In the genomic region with DNA sequence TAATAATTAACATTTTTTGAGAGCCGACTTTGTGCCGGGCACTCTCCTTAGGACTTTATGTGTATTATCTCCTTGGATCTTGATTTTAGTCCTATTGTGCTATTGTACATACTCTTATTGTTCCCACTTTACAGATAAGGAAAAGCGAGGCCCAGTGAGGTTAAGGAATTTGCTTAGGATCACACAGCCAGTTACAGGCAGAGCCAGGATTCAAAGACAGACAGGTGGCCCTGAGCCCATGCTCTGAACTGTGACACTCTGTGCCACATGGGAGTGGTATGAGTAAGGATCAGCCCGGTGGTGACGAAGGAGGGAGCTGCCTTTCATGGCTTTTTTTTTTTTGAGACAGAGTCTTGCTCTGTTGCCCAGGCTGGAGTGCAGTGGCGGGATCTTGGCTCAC, we compare ENCODE assay signal across 16 cellular contexts. TPM values are rescaled to one million over a fixed set of nuclear protein-coding genes. Genes with fewer than 3 reads are reported as not detected.
DNase-seq lines count a peak whose midpoint lies in the region; ATAC-seq, FAIRE-seq and TF ChIP-seq lines count a peak whose summit lies in the region.
"Had no signal": no experiment of that assay in that cellular context is flagged by ENCODE, and none has a peak within 500 bp of the region (broad histone marks: within the 10 kb centered on the region; RNA-seq: fewer than 3 reads in every experiment).

No MANE protein-coding gene starts in this region.

- peaks cover 13% of the 10 kb centered on the region for H3K4me1 ChIP-seq in A549
- peaks cover 30% of the 10 kb centered on the region for H3K4me1 ChIP-seq in OCI-LY3 (ENCODE audit: low read length)
- peaks cover 0 to 5% of the 10 kb centered on the region in 2 donors for H3K4me1 ChIP-seq in small intestine (ENCODE audit: control insufficient read depth in 2 of 2, insufficient read depth in 1 of 2, low read depth in 1 of 2, low read length in 1 of 2)
- H3K4me1 ChIP-seq in MM.1S (ENCODE audit: low read length): peaks cover 13% of the 10 kb centered on the region

- H3K9me2 ChIP-seq in MM.1S (replicated peaks; ENCODE audit: insufficient read depth, low read length): no peaks in the 10 kb centered on the region

- TF ChIP-seq EP300 in A549 (IDR thresholded peaks at IDR 0.05): no peak

- H3K9me3 ChIP-seq in A549 (no peaks in the 10 kb centered on the region), OCI-LY3 (ENCODE audit: insufficient read depth, low read length) (no peaks in the 10 kb centered on the region), small intestine (ENCODE audit: control insufficient read depth, low read depth) (no peaks in the 10 kb centered on the region), MM.1S (replicated peaks; ENCODE audit: insufficient read depth, low read length) (no peaks in the 10 kb centered on the region)

- no peak for TF ChIP-seq CTCF in A549 (IDR thresholded peaks at IDR 0.05)
- TF ChIP-seq CTCF in OCI-LY3 (IDR thresholded peaks at IDR 0.05; ENCODE audit: low read depth, low read length): no peak
- TF ChIP-seq CTCF in GM20000 (IDR thresholded peaks at IDR 0.05; ENCODE audit: extremely low read depth, missing control alignments): no peak
- TF ChIP-seq CTCF in MM.1S (IDR thresholded peaks at IDR 0.05; ENCODE audit: low read length): no peak

- WGBS in A549 (ENCODE audit: missing lambda C conversion rate): 85% methylated on average over 6 of the region's 6 CpGs
- WGBS in small intestine, 3 donors: 47 to 74% (median 66%) methylated on average over 5 to 6 of the region's 6 CpGs

- H3K36me3 ChIP-seq in OCI-LY3 (replicated peaks; ENCODE audit: low read depth, low read length) (no peaks in the 10 kb centered on the region), small intestine (ENCODE audit: control insufficient read depth in 2 of 2, insufficient read depth in 2 of 2, low read length in 2 of 2) (no peaks in the 10 kb centered on the region), MM.1S (replicated peaks; ENCODE audit: insufficient read depth, low read length) (no peaks in the 10 kb centered on the region)

- no peak overlapping the region for H3K9ac ChIP-seq in OCI-LY3 (ENCODE audit: low read length)
- H3K9ac ChIP-seq in MM.1S (ENCODE audit: low read length): no peak overlapping the region
- H3K9ac ChIP-seq: BLaER1 treated with 17β-estradiol and CSF1 and Interleukin-3, amounts not matched to agents 10 nM and 100 nM had no signal

- no peaks in the 10 kb centered on the region for H3K79me2 ChIP-seq in OCI-LY3 (ENCODE audit: low read length)
- H3K79me2 ChIP-seq in MM.1S (ENCODE audit: low read length): no peaks in the 10 kb centered on the region

- peaks cover 4% of the 10 kb centered on the region; the same call in 1 of the 2 replicates for H3F3A ChIP-seq in MM.1S (ENCODE audit: insufficient read depth, low read length)

- DNase-seq in A549 (ENCODE audit: low read depth in 1 of 2, low spot score in 1 of 2): no peak
- DNase-seq in epithelial cell of prostate (ENCODE audit: low read depth, low spot score): no peak
- DNase-seq in small intestine: peak; percentile 46
- no peak for DNase-seq in GM20000 (ENCODE audit: low spot score)
- DNase-seq in mesenteric fat pad (ENCODE audit: low spot score): no peak
- DNase-seq in MM.1S: no peak
- DNase-seq in foreskin melanocyte: no peak
- DNase-seq: KG1, NCI-H1930, NCI-H226, NCI-H524, SIG-M5 had no signal

- H3K27me3 ChIP-seq in OCI-LY3 (ENCODE audit: low read depth, low read length): no peaks in the 10 kb centered on the region
- H3K27me3 ChIP-seq in small intestine (ENCODE audit: control insufficient read depth in 2 of 2, insufficient read depth in 2 of 2, low read length in 2 of 2): no peaks in the 10 kb centered on the region
- H3K27me3 ChIP-seq in MM.1S (replicated peaks; ENCODE audit: insufficient read depth, low read length): no peaks in the 10 kb centered on the region
- H3K27me3 ChIP-seq: BLaER1 treated with 17β-estradiol and CSF1 and Interleukin-3, amounts not matched to agents 10 nM and 100 nM had no signal

- H3K27ac ChIP-seq in A549 (no peak overlapping the region), OCI-LY3 (ENCODE audit: low read length) (no peak overlapping the region), epithelial cell of prostate (peak overlapping the region; percentile 49), small intestine (ENCODE audit: low read depth in 1 of 2, low read length in 1 of 2) (peak overlapping the region in 1 of 2 donors; percentile 66), MM.1S (ENCODE audit: low read length) (no peak overlapping the region)

- H3K4me2 ChIP-seq in A549: no peak overlapping the region
- H3K4me2 ChIP-seq in OCI-LY3 (ENCODE audit: low read length): peak overlapping the region; percentile 9
- H3K4me2 ChIP-seq in MM.1S (ENCODE audit: low read depth, low read length): no peak overlapping the region
- H3K4me2 ChIP-seq: GM23338 had no signal

- TF ChIP-seq RAD21 in A549 (conservative IDR thresholded peaks at IDR 0.05 in 1 of 2, IDR thresholded peaks at IDR 0.05 in 1 of 2): no peak

- POLR2A ChIA-PET in A549 (lab: Yijun Ruan, JAX): no interaction called here

- FAIRE-seq in A549 (lab: Jason Lieb, UNC) (no peak), small intestine (lab: Jason Lieb, UNC) (no peak)

- H2AFZ ChIP-seq in OCI-LY3 (ENCODE audit: low read depth, low read length) (no peak overlapping the region), MM.1S (ENCODE audit: low read length) (no peak overlapping the region)

- CTCF ChIA-PET in A549 (lab: Yijun Ruan, JAX): interaction anchor here (1.0 kb wide), 1 partner anchor 179 kb away, joined by 3 read pairs; no protein-coding TSS in a partner anchor

- no peak for TF ChIP-seq POLR2A in A549 (IDR thresholded peaks at IDR 0.05; ENCODE audit: low read length)

- H3K4me3 ChIP-seq in A549 (no peak overlapping the region), OCI-LY3 (ENCODE audit: low read length) (no peak overlapping the region), small intestine (ENCODE audit: low read depth in 1 of 2, low read length in 2 of 2) (no peak overlapping the region), MM.1S (ENCODE audit: low read length) (no peak overlapping the region)
- H3K4me3 ChIP-seq: BLaER1 treated with 17β-estradiol and CSF1 and Interleukin-3, amounts not matched to agents 10 nM and 100 nM; GM23338 had no signal

- ATAC-seq in A549: no peak
- ATAC-seq: GM23338, SK-N-SH treated with all-trans-retinoic acid at 6 μM for 48 hours had no signal

- H4K20me1 ChIP-seq in OCI-LY3 (ENCODE audit: insufficient read depth, low read length) (no peaks in the 10 kb centered on the region), MM.1S (ENCODE audit: insufficient read depth, low read length) (no peaks in the 10 kb centered on the region)
- H4K20me1 ChIP-seq: BLaER1 treated with 17β-estradiol and CSF1 and Interleukin-3, amounts not matched to agents 10 nM and 100 nM had no signal

TF ChIP-seq in A549, 52 proteins besides CTCF, POLR2A, EP300 and RAD21:
- TF ChIP-seq BHLHE40 (IDR thresholded peaks at IDR 0.05; ENCODE audit: low read depth, low read length): no peak
- TF ChIP-seq KDM1A (IDR thresholded peaks at IDR 0.05; ENCODE audit: low read depth): peak; percentile 48; the same call in 1 of the 2 replicates
- TF ChIP-seq GATA3 (IDR thresholded peaks at IDR 0.05; ENCODE audit: borderline replicate concordance): no peak
- TF ChIP-seq, protein P1, sequence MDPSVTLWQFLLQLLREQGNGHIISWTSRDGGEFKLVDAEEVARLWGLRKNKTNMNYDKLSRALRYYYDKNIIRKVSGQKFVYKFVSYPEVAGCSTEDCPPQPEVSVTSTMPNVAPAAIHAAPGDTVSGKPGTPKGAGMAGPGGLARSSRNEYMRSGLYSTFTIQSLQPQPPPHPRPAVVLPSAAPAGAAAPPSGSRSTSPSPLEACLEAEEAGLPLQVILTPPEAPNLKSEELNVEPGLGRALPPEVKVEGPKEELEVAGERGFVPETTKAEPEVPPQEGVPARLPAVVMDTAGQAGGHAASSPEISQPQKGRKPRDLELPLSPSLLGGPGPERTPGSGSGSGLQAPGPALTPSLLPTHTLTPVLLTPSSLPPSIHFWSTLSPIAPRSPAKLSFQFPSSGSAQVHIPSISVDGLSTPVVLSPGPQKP (IDR thresholded peaks at IDR 0.05; ENCODE audit: low read depth, low read length): no peak
- TF ChIP-seq, protein P2, sequence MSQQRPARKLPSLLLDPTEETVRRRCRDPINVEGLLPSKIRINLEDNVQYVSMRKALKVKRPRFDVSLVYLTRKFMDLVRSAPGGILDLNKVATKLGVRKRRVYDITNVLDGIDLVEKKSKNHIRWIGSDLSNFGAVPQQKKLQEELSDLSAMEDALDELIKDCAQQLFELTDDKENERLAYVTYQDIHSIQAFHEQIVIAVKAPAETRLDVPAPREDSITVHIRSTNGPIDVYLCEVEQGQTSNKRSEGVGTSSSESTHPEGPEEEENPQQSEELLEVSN (IDR thresholded peaks at IDR 0.05; ENCODE audit: borderline replicate concordance, low read depth): no peak

RNA-seq across cellular contexts. Expression of a gene that starts 15.8 kb away (rescaled TPM):
- 43.7 and 44.0 TPM in 2 replicates for polyA plus RNA-seq in A549 (2011; rRNA removed)
- polyA plus RNA-seq in A549 (2012; cell fraction: cytosol; rRNA removed): 35.5 and 55.4 TPM in 2 replicates
- polyA plus RNA-seq in A549 (2012; cell fraction: nucleus; rRNA removed): 30.9 and 37.5 TPM in 2 replicates
- 33.0 to 35.6 TPM (median 34.5 TPM) in 3 replicates for polyA plus RNA-seq in A549 (2017; fragmentation: RNase III; extraction: RNeasy Plus Mini Kit Qiagen cat#74134 plus additional on column Dnase treatment)
- polyA minus RNA-seq in A549 (2011; rRNA and poly(A)+ RNA removed): 66.4 and 75.1 TPM in 2 replicates
- polyA plus RNA-seq in small intestine: 10 to 100 TPM in 1 of 3 donors, 1 to 10 TPM in 2; 3.4 to 19.2 (median 9.7) TPM
- total RNA-seq in mesenteric fat pad: 70.1 TPM
